8 cellular contexts compared by ENCODE assay signal in the genomic region with DNA sequence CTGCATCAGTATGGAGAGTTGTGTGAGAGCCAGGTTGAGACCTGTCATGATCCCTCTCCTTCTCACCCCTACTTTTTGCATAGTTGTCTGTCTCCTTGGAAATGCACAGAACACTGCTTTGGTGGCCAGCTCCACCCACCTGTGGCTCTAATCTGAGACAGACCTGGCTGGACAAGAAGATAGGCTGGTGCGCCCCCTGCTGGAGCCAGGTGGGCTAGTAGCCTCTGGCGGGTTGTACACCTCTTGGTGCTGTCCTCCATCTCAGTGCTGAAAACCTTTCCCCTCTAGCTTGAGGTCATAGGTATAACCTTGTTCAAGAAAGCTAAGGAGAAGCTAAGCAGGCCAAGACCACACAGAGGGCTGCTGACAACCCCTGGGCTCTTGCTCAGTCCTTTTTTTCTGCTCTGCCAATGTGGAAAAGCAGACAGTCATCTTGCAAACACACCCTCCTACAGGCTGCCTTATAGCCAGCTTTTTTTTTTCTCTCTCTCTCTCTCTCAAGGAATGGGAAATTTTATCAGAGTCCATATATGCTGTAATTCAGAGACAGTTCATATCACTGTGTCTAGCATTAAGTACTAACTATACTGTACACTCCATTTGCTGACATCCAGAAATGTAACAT. TPM values are rescaled to one million over a fixed set of nuclear protein-coding genes. Genes with fewer than 3 reads are reported as not detected.
A peak's percentile ranks its signal among the peaks of the same experiment; 100 is the strongest.
DNase-seq lines count a peak whose midpoint lies in the region; ATAC-seq and TF ChIP-seq lines count a peak whose summit lies in the region.

No MANE protein-coding gene starts in this region.

- H2AK5ac ChIP-seq in neuronal stem cell (ENCODE audit: low read depth, low read length) = no peak overlapping the region

- H3K18ac ChIP-seq in neuronal stem cell (ENCODE audit: low read length) = no peak overlapping the region

- H3K4ac ChIP-seq in neuronal stem cell (ENCODE audit: low read length) = no peak overlapping the region

- no peak overlapping the region for H3K27ac ChIP-seq in neuronal stem cell (replicated peaks; ENCODE audit: low read length)

- H3K23ac ChIP-seq in neuronal stem cell (ENCODE audit: low read depth, low read length, poor library complexity) = no peak overlapping the region

- H3K14ac ChIP-seq in neuronal stem cell (ENCODE audit: low read length) = no peak overlapping the region

- no peak overlapping the region for H3K9ac ChIP-seq in neuronal stem cell (ENCODE audit: low read depth, low read length, poor library complexity)

- no peaks in the 10 kb centered on the region for H3K79me1 ChIP-seq in neuronal stem cell (ENCODE audit: low read depth, low read length)

- WGBS in neuronal stem cell (ENCODE audit: extremely low coverage in 2 of 2, insufficient read length in 2 of 2, insufficient replicate concordance in 1 of 2), 2 donors = no CpG with 5 or more reads among the region's 2 CpGs

- no peak overlapping the region for H2AFZ ChIP-seq in neuronal stem cell (ENCODE audit: low read length)

- no peaks in the 10 kb centered on the region for H3K36me3 ChIP-seq in neuronal stem cell (replicated peaks in 1 of 2; ENCODE audit: control insufficient read depth in 2 of 2, insufficient read depth in 2 of 2, low read length in 2 of 2)

- H4K8ac ChIP-seq in neuronal stem cell (ENCODE audit: low read depth, low read length) = no peak overlapping the region

- H3K9me3 ChIP-seq in neuronal stem cell (replicated peaks in 1 of 2; ENCODE audit: control insufficient read depth in 2 of 2, insufficient read depth in 1 of 2, low read depth in 1 of 2, low read length in 2 of 2) = no peaks in the 10 kb centered on the region

- no peak overlapping the region for H2BK120ac ChIP-seq in neuronal stem cell (ENCODE audit: low read depth, low read length)

- H2BK15ac ChIP-seq in neuronal stem cell (ENCODE audit: low read length) = no peak overlapping the region

- no peak overlapping the region for H3K4me2 ChIP-seq in neuronal stem cell (ENCODE audit: insufficient read depth, low read length, poor library complexity, severe bottlenecking)

- H3K4me1 ChIP-seq in neuronal stem cell (ENCODE audit: control insufficient read depth in 2 of 2, insufficient read depth in 1 of 2, low read depth in 1 of 2, low read length in 2 of 2) = peaks cover 0 to 12% of the 10 kb centered on the region in 2 donors

- no peak overlapping the region for H2BK12ac ChIP-seq in neuronal stem cell (ENCODE audit: low read length)

- TF ChIP-seq CTCF in epithelial cell of esophagus (IDR thresholded peaks at IDR 0.05; ENCODE audit: insufficient read depth, low read depth, low read length, missing control alignments) = peak; percentile 73

- H3K4me3 ChIP-seq in epithelial cell of esophagus (ENCODE audit: low read length) (no peak overlapping the region), neuronal stem cell (ENCODE audit: low read length in 2 of 2) (no peak overlapping the region)

- peak; percentile 92 for ATAC-seq in GM21619 (IDR thresholded peaks at IDR 0.05; ENCODE audit: unreplicated experiment)

- peaks cover 0 to 2% (median 0%) of the 10 kb centered on the region in 3 experiments for H3K27me3 ChIP-seq in neuronal stem cell (ENCODE audit: control insufficient read depth in 3 of 3, insufficient read depth in 3 of 3, low read depth in 1 of 3, low read length in 3 of 3)

- DNase-seq in DMS 273 (lab: John Stamatoyannopoulos, UW; ENCODE audit: unreplicated experiment) (peak; percentile 85), DMS 273 treated with DMSO at 0.1 percent for 48 hours (lab: John Stamatoyannopoulos, UW) (no peak), LoVo (ENCODE audit: low spot score) (peak; percentile 39), SHP77 (lab: John Stamatoyannopoulos, UW) (peak; percentile 61 to 71), epithelial cell of esophagus (ENCODE audit: low read depth) (peak; percentile 67), neuronal stem cell (ENCODE audit: low spot score) (peak; percentile 87), activated gamma-delta T cell (lab: John Stamatoyannopoulos, UW) (no peak)

- H4K91ac ChIP-seq in neuronal stem cell (ENCODE audit: low read depth, low read length, poor library complexity) = no peak overlapping the region

- no peak overlapping the region for H2BK5ac ChIP-seq in neuronal stem cell (ENCODE audit: low read length)

RNA-seq across cellular contexts. Expression of gene SPATA6, which starts 58.8 kb away (rescaled TPM):
- polyA plus RNA-seq in neuronal stem cell (2013, experiment 1 of 2) = 12.4 TPM
- 11.8 TPM for polyA plus RNA-seq in neuronal stem cell (2013, experiment 2 of 2)

Comparison
In these comparisons a context has a peak if more than half of its experiments do, and no peak if none do; other contexts are left out.
1. DNase-seq: peak in DMS 273 (single experiment), LoVo (single experiment), SHP77 (2 of 2), epithelial cell of esophagus (single experiment) and neuronal stem cell (single experiment); none in DMS 273 treated with DMSO at 0.1 percent for 48 hours (single experiment) and activated gamma-delta T cell (single experiment).